In the genomic region with DNA sequence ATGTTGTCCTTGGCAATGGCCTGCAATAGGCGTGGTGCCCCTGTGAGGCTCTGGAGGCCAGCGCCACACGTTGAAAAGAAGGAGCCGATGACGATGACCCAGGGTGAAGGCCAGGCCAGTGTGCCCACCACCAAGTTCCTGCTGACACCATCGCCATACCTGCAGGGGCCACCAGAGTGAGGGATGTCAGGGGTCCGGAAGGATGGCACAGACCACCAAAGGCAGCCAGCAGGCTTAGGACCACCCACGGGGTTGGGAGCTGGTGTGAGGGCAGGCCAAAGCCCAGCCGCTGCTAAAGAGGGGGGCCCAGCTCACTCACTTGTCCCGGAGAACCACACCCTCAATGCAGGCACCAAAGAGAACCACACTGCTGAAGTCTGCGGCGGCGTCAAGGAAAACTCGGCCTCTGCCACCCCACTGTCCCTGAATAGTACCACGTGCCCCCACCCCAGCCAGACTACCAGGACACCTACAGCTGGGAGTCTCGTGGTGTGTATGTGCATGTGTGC, we compare ENCODE assay signal across 1 cellular context.
TF ChIP-seq lines count a peak whose summit lies in the region.

No MANE protein-coding gene starts in this region.

TF ChIP-seq in K562, 482 proteins besides CTCF, POLR2A, EP300 and RAD21:
- TF ChIP-seq POLR2G (IDR thresholded peaks at IDR 0.05; ENCODE audit: low read depth, low read length) (peak; percentile 28; the same call in 1 of the 2 replicates), MBD1 (CRISPR knock-in tag; IDR thresholded peaks at IDR 0.05) (no peak)
